9 cellular contexts compared by ENCODE assay signal in the genomic region with DNA sequence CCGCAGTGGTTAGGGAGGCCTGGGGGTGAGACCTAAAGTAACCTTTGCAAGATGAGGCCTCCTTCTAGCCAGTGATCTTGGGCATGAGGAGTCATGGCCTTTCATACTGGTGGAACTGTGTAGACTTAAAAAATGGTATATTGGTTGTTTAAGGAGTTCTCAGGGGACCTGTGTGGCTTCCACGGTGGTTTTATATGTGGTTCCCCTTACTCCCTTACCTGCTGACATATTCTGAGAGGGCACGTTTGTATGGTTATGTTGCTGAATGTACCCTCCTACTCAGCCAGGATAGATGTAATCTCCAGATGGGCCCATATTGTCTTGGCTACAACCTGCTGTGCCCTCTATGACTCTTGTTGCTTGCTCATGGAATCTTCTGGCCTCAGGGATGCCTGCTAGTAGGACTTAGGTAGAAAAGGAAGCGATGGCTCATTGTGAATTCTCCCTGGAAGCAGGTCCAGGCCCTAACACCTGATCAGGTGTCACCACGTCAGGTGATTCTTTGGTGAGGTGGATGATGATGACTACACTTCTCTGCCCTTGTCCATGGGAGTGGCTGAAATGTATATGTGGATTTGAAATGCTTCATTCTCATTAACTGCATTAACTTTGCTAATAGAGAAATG. TPM values are rescaled to one million over a fixed set of nuclear protein-coding genes. Genes with fewer than 3 reads are reported as not detected.
DNase-seq lines count a peak whose midpoint lies in the region; ATAC-seq, FAIRE-seq and TF ChIP-seq lines count a peak whose summit lies in the region.
"Had no signal": no experiment of that assay in that cellular context is flagged by ENCODE, and none has a peak within 500 bp of the region (broad histone marks: within the 10 kb centered on the region; RNA-seq: fewer than 3 reads in every experiment).

No MANE protein-coding gene starts in this region.

- intact Hi-C loops in Caco-2 (cut with micrococcal nuclease; ENCODE audit: unreplicated experiment) (loop anchor here (5.0 kb wide), 1 partner anchor 155 kb away; a partner anchor contains a TSS), lower leg skin (cut with DNase I; ENCODE audit: low total_unique reads) (no loop called here)

- DNase-seq in Caco-2: no peak
- peak; percentile 92 for DNase-seq in bronchial epithelial cell (ENCODE audit: low read depth)
- no peak for DNase-seq in NCI-H345 (lab: John Stamatoyannopoulos, UW)
- DNase-seq in natural killer cell treated with Interleukin-12 subunit alpha and Interleukin-12 subunit beta and Interleukin-15 and Interleukin-18, amount 100 ng/mL, for 72 hours (ENCODE audit: low spot score): no peak
- DNase-seq in lower leg skin (ENCODE audit: low spot score in 2 of 2): no peak
- no peak for DNase-seq in tibial nerve (ENCODE audit: low spot score in 2 of 2)
- DNase-seq: T-helper 17 cell had no signal

- 61 to 62% methylated on average over 5 of the region's 5 CpGs for WGBS in lower leg skin, 2 donors
- 75 to 85% methylated on average over 5 of the region's 5 CpGs for WGBS in tibial nerve, 2 donors

- H3K4me1 ChIP-seq in Caco-2 (no peaks in the 10 kb centered on the region; the same call in none of the 2 replicates), tibial nerve (peaks cover 0 to 43% (median 12%) of the 10 kb centered on the region in 4 donors)

- TF ChIP-seq EP300 in tibial nerve (IDR thresholded peaks at IDR 0.05): no peak

- POLR2A ChIA-PET in Caco-2 (lab: Charles Lee): no interaction called here

- H3K27ac ChIP-seq in tibial nerve: no peak overlapping the region

- TF ChIP-seq CTCF in Caco-2 (IDR thresholded peaks at IDR 0.05; ENCODE audit: insufficient read depth in 1 of 2, low read depth in 1 of 2, low read length in 1 of 2, severe bottlenecking in 1 of 2, unreplicated experiment in 1 of 2) (no peak), bronchial epithelial cell (IDR thresholded peaks at IDR 0.05; ENCODE audit: insufficient read depth, low read length, severe bottlenecking) (no peak), nephron (IDR thresholded peaks at IDR 0.05; ENCODE audit: unreplicated experiment in 3 of 3) (no peak), lower leg skin (IDR thresholded peaks at IDR 0.05) (no peak), tibial nerve (IDR thresholded peaks at IDR 0.05) (no peak)

- H3K9me3 Mint-ChIP-seq in Caco-2 (ENCODE audit: unreplicated experiment): no peaks in the 10 kb centered on the region
- peaks cover 0 to 3% (median 0%) of the 10 kb centered on the region in 3 donors for H3K9me3 Mint-ChIP-seq in IgD-negative memory B cell
- H3K9me3 Mint-ChIP-seq in nephron: peaks cover 3% of the 10 kb centered on the region
- no peaks in the 10 kb centered on the region for H3K9me3 Mint-ChIP-seq in natural killer cell treated with Interleukin-12 subunit alpha and Interleukin-12 subunit beta and Interleukin-15 and Interleukin-18, amount 100 ng/mL, for 72 hours

- no peaks in the 10 kb centered on the region for H3K9me3 ChIP-seq in Caco-2
- peaks cover 0 to 32% (median 5%) of the 10 kb centered on the region in 4 donors for H3K9me3 ChIP-seq in tibial nerve

- FAIRE-seq in bronchial epithelial cell (lab: Jason Lieb, UNC): no peak

- BruUV-seq in Caco-2 (replicated peaks; lab: Mats Ljungman, UMichigan): no TSS peak

- TF ChIP-seq POLR2A in lower leg skin (IDR thresholded peaks at IDR 0.05) (no peak), tibial nerve (IDR thresholded peaks at IDR 0.05) (no peak)

- H3K27me3 Mint-ChIP-seq in Caco-2 (ENCODE audit: insufficient read depth, unreplicated experiment) (no peaks in the 10 kb centered on the region), IgD-negative memory B cell (no peaks in the 10 kb centered on the region), nephron (ENCODE audit: low read depth) (no peaks in the 10 kb centered on the region)
- H3K27me3 Mint-ChIP-seq in natural killer cell treated with Interleukin-12 subunit alpha and Interleukin-12 subunit beta and Interleukin-15 and Interleukin-18, amount 100 ng/mL, for 72 hours: no peaks in the 10 kb centered on the region
- H3K27me3 Mint-ChIP-seq: T-helper 17 cell had no signal

- H3K27me3 ChIP-seq in Caco-2 (replicated peaks; ENCODE audit: control insufficient read depth, insufficient read depth, low read length): no peaks in the 10 kb centered on the region
- H3K27me3 ChIP-seq in bronchial epithelial cell (ENCODE audit: control insufficient read depth, insufficient read depth, low read length): no peaks in the 10 kb centered on the region
- no peaks in the 10 kb centered on the region for H3K27me3 ChIP-seq in tibial nerve

- CTCF ChIA-PET in Caco-2 (lab: Charles Lee): no interaction called here

- 0 out of 2 replicates have a peak overlapping the region, but pooled peaks have one; percentile 2 for H3K4me3 ChIP-seq in Caco-2 (ENCODE audit: low read depth, low read length)
- H3K4me3 ChIP-seq in bronchial epithelial cell (ENCODE audit: low read depth, low read length): no peak overlapping the region
- no peak overlapping the region for H3K4me3 ChIP-seq in lower leg skin (ENCODE audit: low read depth, poor library complexity, severe bottlenecking)
- peak overlapping the region in 1 of 4 donors; percentile 97 for H3K4me3 ChIP-seq in tibial nerve

- H3K36me3 ChIP-seq in Caco-2 (ENCODE audit: control insufficient read depth, insufficient read depth, low read length) (peaks cover 7% of the 10 kb centered on the region), bronchial epithelial cell (ENCODE audit: control insufficient read depth, insufficient read depth, low read length) (peaks cover 14% of the 10 kb centered on the region), tibial nerve (peaks cover under 1 to 58% (median 29%) of the 10 kb centered on the region in 3 donors)

- H3K4me1 Mint-ChIP-seq in Caco-2 (ENCODE audit: low read depth, unreplicated experiment) (peaks cover 11% of the 10 kb centered on the region), IgD-negative memory B cell (peaks cover 26 to 28% (median 27%) of the 10 kb centered on the region in 3 donors), nephron (peaks cover 17% of the 10 kb centered on the region)
- H3K4me1 Mint-ChIP-seq in natural killer cell treated with Interleukin-12 subunit alpha and Interleukin-12 subunit beta and Interleukin-15 and Interleukin-18, amount 100 ng/mL, for 72 hours (ENCODE audit: low read depth in 2 of 2): peaks cover 27 to 36% of the 10 kb centered on the region in 2 donors

- ATAC-seq in natural killer cell treated with Interleukin-12 subunit alpha and Interleukin-12 subunit beta and Interleukin-15 and Interleukin-18, amount 100 ng/mL, for 72 hours: no peak
- ATAC-seq: T-helper 17 cell had no signal

- no peak overlapping the region for H3K27ac Mint-ChIP-seq in Caco-2 (ENCODE audit: unreplicated experiment)
- peak overlapping the region in 2 of 3 donors; percentile 76 to 83 for H3K27ac Mint-ChIP-seq in IgD-negative memory B cell
- peak overlapping the region in 2 of 3 experiments; percentile 24 to 79 for H3K27ac Mint-ChIP-seq in nephron
- H3K27ac Mint-ChIP-seq in natural killer cell treated with Interleukin-12 subunit alpha and Interleukin-12 subunit beta and Interleukin-15 and Interleukin-18, amount 100 ng/mL, for 72 hours: no peak overlapping the region

- H3K4me3 Mint-ChIP-seq in Caco-2 (ENCODE audit: unreplicated experiment) (no peak overlapping the region), IgD-negative memory B cell (peak overlapping the region in 2 of 4 donors; percentile 71 to 90), nephron (peak overlapping the region in 1 of 3 experiments; percentile 94)
- H3K4me3 Mint-ChIP-seq in natural killer cell treated with Interleukin-12 subunit alpha and Interleukin-12 subunit beta and Interleukin-15 and Interleukin-18, amount 100 ng/mL, for 72 hours: no peak overlapping the region
- H3K4me3 Mint-ChIP-seq: T-helper 17 cell had no signal

- H3K36me3 Mint-ChIP-seq in Caco-2 (ENCODE audit: insufficient read depth, unreplicated experiment): peaks cover 59% of the 10 kb centered on the region
- H3K36me3 Mint-ChIP-seq in IgD-negative memory B cell: peaks cover 2% of the 10 kb centered on the region
- peaks cover 40% of the 10 kb centered on the region for H3K36me3 Mint-ChIP-seq in nephron (ENCODE audit: low read depth)
- H3K36me3 Mint-ChIP-seq in natural killer cell treated with Interleukin-12 subunit alpha and Interleukin-12 subunit beta and Interleukin-15 and Interleukin-18, amount 100 ng/mL, for 72 hours: peaks cover 27% of the 10 kb centered on the region

RNA-seq across cellular contexts. Expression of a gene that starts 1.8 kb away (rescaled TPM):
- total RNA-seq in Caco-2 (2022) (54.1 and 60.9 TPM in 2 replicates), bronchial epithelial cell (126 and 131 TPM in 2 replicates), lower leg skin (10 to 100 TPM; 57.6 to 71.0 (median 65.5) TPM), tibial nerve (10 to 100 TPM; 68.4 to 94.3 (median 85.1) TPM)
- 10.2 TPM for polyA plus RNA-seq in IgD-negative memory B cell
- total RNA-seq in natural killer cell treated with Interleukin-12 subunit alpha and Interleukin-12 subunit beta and Interleukin-15 and Interleukin-18, amount 100 ng/mL, for 72 hours: 100 to 1,000 TPM in 1 of 2 donors, 10 to 100 TPM in 1; 57.5 to 106 TPM

RNA-seq across cellular contexts. Expression of a gene that starts 38.1 kb away (rescaled TPM):
- total RNA-seq in Caco-2 (2022) (3.3 and 3.5 TPM in 2 replicates), bronchial epithelial cell (13.2 and 14.7 TPM in 2 replicates), lower leg skin (10 to 100 TPM; 11.4 to 15.7 (median 12.4) TPM), tibial nerve (10 to 100 TPM in 1 of 4 donors, 1 to 10 TPM in 3; 7.3 to 10.6 (median 7.9) TPM)
- polyA plus RNA-seq in IgD-negative memory B cell: 7.3 TPM
- 1 to 10 TPM; 5.9 to 7.2 TPM for total RNA-seq in natural killer cell treated with Interleukin-12 subunit alpha and Interleukin-12 subunit beta and Interleukin-15 and Interleukin-18, amount 100 ng/mL, for 72 hours

RNA-seq across cellular contexts. Expression of a gene that starts 41.7 kb away (rescaled TPM):
- total RNA-seq in Caco-2 (2022): 13.6 and 13.8 TPM in 2 replicates
- polyA plus RNA-seq in IgD-negative memory B cell: 3.8 TPM
- 21.9 and 27.9 TPM in 2 replicates for total RNA-seq in bronchial epithelial cell
- 10 to 100 TPM; 14.7 to 15.5 TPM for total RNA-seq in natural killer cell treated with Interleukin-12 subunit alpha and Interleukin-12 subunit beta and Interleukin-15 and Interleukin-18, amount 100 ng/mL, for 72 hours
- 10 to 100 TPM; 18.1 to 23.0 (median 20.3) TPM for total RNA-seq in lower leg skin
- 10 to 100 TPM; 16.2 to 24.7 (median 20.3) TPM for total RNA-seq in tibial nerve

RNA-seq across cellular contexts. Expression of a gene that starts 51.3 kb away (rescaled TPM):
- total RNA-seq in Caco-2 (2022) (0.53 and 1.9 TPM in 2 replicates), bronchial epithelial cell (1.3 and 1.6 TPM in 2 replicates), lower leg skin (1 to 10 TPM in 1 of 4 donors, under 1 TPM in 1, not detected in 2; 0.39 to 2.9 TPM), tibial nerve (1 to 10 TPM in 3 of 4 donors, not detected in 1; 1.0 to 5.2 (median 1.8) TPM)
- polyA plus RNA-seq in IgD-negative memory B cell: 0.51 TPM
- 1 to 10 TPM; 1.0 to 2.0 TPM for total RNA-seq in natural killer cell treated with Interleukin-12 subunit alpha and Interleukin-12 subunit beta and Interleukin-15 and Interleukin-18, amount 100 ng/mL, for 72 hours

Comparison
In these comparisons a context has a peak if more than half of its experiments do, and no peak if none do; other contexts are left out.
1. H3K27ac Mint-ChIP-seq: peak in IgD-negative memory B cell (2 of 3) and nephron (2 of 3); none in Caco-2 (single experiment) and natural killer cell treated with Interleukin-12 subunit alpha and Interleukin-12 subunit beta and Interleukin-15 and Interleukin-18, amount 100 ng/mL, for 72 hours (0 of 2).